ENCODE assay signal across 15 cellular contexts in the genomic region with DNA sequence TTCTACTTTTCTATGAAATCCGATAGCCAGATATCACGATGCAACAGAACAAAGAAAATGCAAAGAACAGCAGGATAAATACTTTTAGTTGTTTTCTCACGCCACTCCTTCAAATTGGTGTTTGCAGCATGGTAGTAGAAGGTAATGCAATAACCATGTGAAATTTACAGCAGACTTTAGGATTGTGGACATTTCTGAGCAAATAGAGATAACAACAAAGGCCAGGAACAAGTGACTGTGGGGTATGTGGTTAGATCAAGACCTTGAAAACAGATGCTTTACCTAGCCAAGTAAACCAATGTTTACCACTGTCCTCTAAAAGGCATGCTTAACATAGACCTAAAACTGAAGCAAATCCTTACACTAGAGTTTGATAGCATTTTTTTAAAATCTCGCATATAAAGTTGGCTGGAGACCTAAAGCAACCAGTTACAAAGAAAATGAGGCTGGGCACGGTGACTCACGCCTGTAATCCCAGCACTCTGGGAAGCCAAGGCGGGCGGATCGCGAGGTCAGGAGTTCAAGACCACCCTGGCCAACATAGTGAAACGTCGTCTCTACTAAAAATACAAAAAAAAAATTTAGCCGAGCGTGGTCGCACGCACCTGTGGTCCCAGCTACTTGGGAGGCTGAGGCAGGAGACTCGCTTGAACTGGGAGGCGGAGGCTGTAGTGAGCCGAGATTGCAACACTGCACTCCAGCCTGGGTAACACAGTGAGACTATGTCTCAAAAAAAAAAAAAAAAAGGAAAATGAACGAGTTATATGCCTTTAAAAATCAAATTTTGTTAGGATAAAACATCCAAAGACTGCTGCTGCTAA.
DNase-seq lines count a peak whose midpoint lies in the region; ATAC-seq and TF ChIP-seq lines count a peak whose summit lies in the region.
"Had no signal": no experiment of that assay in that cellular context is flagged by ENCODE, and none has a peak within 500 bp of the region (broad histone marks: within the 10 kb centered on the region; RNA-seq: fewer than 3 reads in every experiment).

No MANE protein-coding gene starts in this region.

- CTCF ChIA-PET in WTC11 (lab: Charles Lee): no interaction called here

- POLR2A ChIA-PET in WTC11 (lab: Charles Lee): no interaction called here

- no peaks in the 10 kb centered on the region for H3F3A ChIP-seq in smooth muscle cell (ENCODE audit: low read depth)

- H3K9me3 Mint-ChIP-seq in activated naive CD4-positive, alpha-beta T cell treated with anti-CD3 and anti-CD28 coated beads, Interleukin-2, amount 50 U/mL, for 24 hours: no peaks in the 10 kb centered on the region
- H3K9me3 Mint-ChIP-seq in WTC11 (peaks cover 6% of the 10 kb centered on the region), glutamatergic neuron (ENCODE audit: unreplicated experiment) (peaks cover 2% of the 10 kb centered on the region)

- peaks cover 7% of the 10 kb centered on the region for H3K36me3 Mint-ChIP-seq in activated naive CD4-positive, alpha-beta T cell treated with anti-CD3 and anti-CD28 coated beads, Interleukin-2, amount 50 U/mL, for 24 hours
- H3K36me3 Mint-ChIP-seq in WTC11 (peaks cover 14% of the 10 kb centered on the region), glutamatergic neuron (ENCODE audit: unreplicated experiment) (no peaks in the 10 kb centered on the region)

- H3K4me3 ChIP-seq in smooth muscle cell: no peak overlapping the region
- H3K4me3 ChIP-seq: ascending aorta, ovary, transverse colon had no signal

- TF ChIP-seq CTCF in WTC11 (IDR thresholded peaks at IDR 0.05) (no peak), glutamatergic neuron (IDR thresholded peaks at IDR 0.05; ENCODE audit: partially characterized antibody, unreplicated experiment) (no peak), smooth muscle cell (IDR thresholded peaks at IDR 0.05; ENCODE audit: borderline replicate concordance, insufficient read depth, poor library complexity, severe bottlenecking) (no peak)

- 92% methylated on average over 20 of the region's 20 CpGs for WGBS in smooth muscle cell (ENCODE audit: low lambda C conversion rate)

- peaks cover 10% of the 10 kb centered on the region for H3K4me1 ChIP-seq in smooth muscle cell (ENCODE audit: low read depth)

- H3K27me3 Mint-ChIP-seq in activated naive CD4-positive, alpha-beta T cell treated with anti-CD3 and anti-CD28 coated beads, Interleukin-2, amount 50 U/mL, for 24 hours: no peaks in the 10 kb centered on the region
- H3K27me3 Mint-ChIP-seq in WTC11 (ENCODE audit: low read depth) (no peaks in the 10 kb centered on the region), glutamatergic neuron (ENCODE audit: unreplicated experiment) (peaks cover 4% of the 10 kb centered on the region)

- H2AFZ ChIP-seq in smooth muscle cell (ENCODE audit: low read depth): no peak overlapping the region

- H3K27me3 ChIP-seq in smooth muscle cell (ENCODE audit: low read depth): no peaks in the 10 kb centered on the region
- H3K27me3 ChIP-seq: ascending aorta, ovary, transverse colon had no signal

- no peaks in the 10 kb centered on the region for H3K9me3 ChIP-seq in smooth muscle cell (replicated peaks; ENCODE audit: low read depth)
- H3K9me3 ChIP-seq: ascending aorta, ovary, transverse colon had no signal

- peaks cover 77% of the 10 kb centered on the region for H3K4me1 Mint-ChIP-seq in activated naive CD4-positive, alpha-beta T cell treated with anti-CD3 and anti-CD28 coated beads, Interleukin-2, amount 50 U/mL, for 24 hours
- peaks cover 79% of the 10 kb centered on the region for H3K4me1 Mint-ChIP-seq in WTC11
- peaks cover 34% of the 10 kb centered on the region for H3K4me1 Mint-ChIP-seq in glutamatergic neuron (ENCODE audit: low read depth, unreplicated experiment)

- no peak overlapping the region for H3K4me3 Mint-ChIP-seq in activated naive CD4-positive, alpha-beta T cell treated with anti-CD3 and anti-CD28 coated beads, Interleukin-2, amount 50 U/mL, for 24 hours
- H3K4me3 Mint-ChIP-seq in WTC11 (no peak overlapping the region), glutamatergic neuron (ENCODE audit: unreplicated experiment) (no peak overlapping the region)

- H3K9ac ChIP-seq in smooth muscle cell (ENCODE audit: low read depth): peak overlapping the region; percentile 1

- H4K20me1 ChIP-seq in smooth muscle cell (ENCODE audit: low read depth): no peaks in the 10 kb centered on the region

- DNase-seq in activated naive CD4-positive, alpha-beta T cell treated with Interleukin-2 at 50 U/mL for 16 hours: no peak
- DNase-seq in WTC11 (ENCODE audit: low spot score) (no peak), glutamatergic neuron (no peak), smooth muscle cell (lab: John Stamatoyannopoulos, UW; ENCODE audit: unreplicated experiment) (no peak), NCI-H526 treated with DMSO at 0.1 percent for 48 hours (lab: John Stamatoyannopoulos, UW) (no peak), SHP77 treated with DMSO at 0.1 percent for 48 hours (lab: John Stamatoyannopoulos, UW) (no peak)
- DNase-seq in stimulated activated CD4-positive, alpha-beta T cell treated with anti-CD3 and anti-CD28 coated beads, Interleukin-4, amount 100 ng/mL, for 1 hour: no peak
- DNase-seq: NCI-H2171; NK-92 treated with Interleukin-12 subunit alpha and Interleukin-12 subunit beta, amount 100 ng/mL, for 24 hours; ovary; stimulated activated CD8-positive, alpha-beta memory T cell treated with anti-CD3 and anti-CD28 coated beads, Interleukin-4, amount 100 ng/mL, for 48 hours; SW 1271; transverse colon had no signal

- no peaks in the 10 kb centered on the region for H3K79me2 ChIP-seq in smooth muscle cell (ENCODE audit: low read depth)

- H3K4me2 ChIP-seq in smooth muscle cell: no peak overlapping the region

- ATAC-seq in WTC11: no peak

- H3K27ac Mint-ChIP-seq in activated naive CD4-positive, alpha-beta T cell treated with anti-CD3 and anti-CD28 coated beads, Interleukin-2, amount 50 U/mL, for 24 hours: peak overlapping the region; percentile 36
- H3K27ac Mint-ChIP-seq in WTC11: peak overlapping the region; percentile 91
- peak overlapping the region; percentile 57 for H3K27ac Mint-ChIP-seq in glutamatergic neuron (ENCODE audit: unreplicated experiment)

- H3K27ac ChIP-seq in smooth muscle cell (ENCODE audit: low read depth): peak overlapping the region; percentile 84
- H3K27ac ChIP-seq: ascending aorta, ovary had no signal

- H3K36me3 ChIP-seq in smooth muscle cell (ENCODE audit: low read depth): no peaks in the 10 kb centered on the region
- H3K36me3 ChIP-seq: ascending aorta, ovary, transverse colon had no signal

TF ChIP-seq in WTC11, 78 proteins besides CTCF, POLR2A, EP300 and RAD21:
- no peak for TF ChIP-seq NFYB (CRISPR knock-in tag; conservative IDR thresholded peaks at IDR 0.05; ENCODE audit: low read depth)
- no peak for TF ChIP-seq SMAD4 (CRISPR knock-in tag; IDR thresholded peaks at IDR 0.05)
- peak; percentile 92 for TF ChIP-seq GABPB1 (CRISPR knock-in tag; IDR thresholded peaks at IDR 0.05)

Comparison
In these comparisons a context has a peak if more than half of its experiments do, and no peak if none do; other contexts are left out.
1. H3K27ac Mint-ChIP-seq: peak in every context shown above with its lines; median percentile 91 in WTC11; 57 in glutamatergic neuron; 36 in activated naive CD4-positive, alpha-beta T cell treated with anti-CD3 and anti-CD28 coated beads, Interleukin-2, amount 50 U/mL, for 24 hours.